Comparison of ENCODE assay signal across 1 cellular context in genomic region chr18:11981383-11981632, GRCh38.
TF ChIP-seq lines count a peak whose summit lies in the region.

TSS of gene IMPA2 (plus strand) at chr18:11981507. CDS start at chr18:11981670, 163 bp downstream.

TF ChIP-seq in HEK293, 187 proteins besides CTCF, POLR2A, EP300 and RAD21 (continued from another document):
- TF ChIP-seq ZNF211 (tag by site-specific recombination; IDR thresholded peaks at IDR 0.05; ENCODE audit: low read depth), result no peak
TF ChIP-seq in HEK293: peak in this region for 5.
